13 cellular contexts compared by ENCODE assay signal in the genomic region with DNA sequence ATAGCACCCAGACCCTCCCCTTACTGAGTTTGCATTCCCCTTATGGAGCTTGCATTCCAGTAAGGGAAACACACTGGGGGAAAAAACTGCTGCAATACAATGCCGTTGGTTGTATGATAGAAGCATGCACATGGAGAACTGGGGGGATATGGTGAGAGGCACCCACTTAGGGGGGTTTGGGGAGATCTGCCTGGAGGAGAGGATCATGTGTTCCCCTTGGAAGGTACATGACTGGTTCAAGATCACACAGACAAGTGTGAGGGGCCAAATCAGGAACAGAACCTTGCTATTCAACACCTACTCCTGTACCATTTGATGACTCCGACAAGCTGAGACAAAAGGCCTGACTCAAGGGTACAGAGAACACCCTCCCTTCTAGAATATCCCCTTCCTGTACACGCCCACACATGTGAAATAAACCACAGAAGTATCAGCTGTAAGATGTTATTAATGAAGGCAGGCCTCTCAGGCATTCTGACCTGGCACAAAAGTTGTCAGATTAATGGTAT.
A peak's percentile ranks its signal among the peaks of the same experiment; 100 is the strongest.
DNase-seq lines count a peak whose midpoint lies in the region; ATAC-seq and TF ChIP-seq lines count a peak whose summit lies in the region.
"Had no signal": no experiment of that assay in that cellular context is flagged by ENCODE, and none has a peak within 500 bp of the region (broad histone marks: within the 10 kb centered on the region; RNA-seq: fewer than 3 reads in every experiment).

No MANE protein-coding gene starts in this region.

- peaks cover 7% of the 10 kb centered on the region for H3K4me1 ChIP-seq in foreskin keratinocyte

- no peak overlapping the region for H3K27ac Mint-ChIP-seq in endothelial cell (ENCODE audit: unreplicated experiment)

- DNase-seq in HPDE6-E6E7 (ENCODE audit: extremely low spot score) (peak; percentile 34), foreskin keratinocyte (peak; percentile 45 to 75), SKM-1 treated with dmso at 0.1 percent for 144 hours (lab: John Stamatoyannopoulos, UW; ENCODE audit: unreplicated experiment) (no peak), NCI-H1105 (lab: John Stamatoyannopoulos, UW) (no peak), endothelial cell (ENCODE audit: low spot score) (no peak), NCI-H2107 treated with DMSO at 0.1 percent for 48 hours (lab: John Stamatoyannopoulos, UW; ENCODE audit: unreplicated experiment) (no peak)
- DNase-seq: activated CD8-positive, alpha-beta memory T cell treated with anti-CD3 and anti-CD28 coated beads, Interleukin-2, amount 50 U/mL, for 48 hours; cerebellar nuclear complex; NCI-H2171; small intestine; SW 1271 had no signal

- peaks cover 4% of the 10 kb centered on the region for H3K27me3 Mint-ChIP-seq in endothelial cell (ENCODE audit: unreplicated experiment)

- ATAC-seq in GM18502 (IDR thresholded peaks at IDR 0.05; ENCODE audit: poor library complexity, unreplicated experiment), result peak; percentile 71
- ATAC-seq in GM21390 (IDR thresholded peaks at IDR 0.05; ENCODE audit: unreplicated experiment), result peak; percentile 66
- ATAC-seq in foreskin keratinocyte, result peak; percentile 98

- H3K4me1 Mint-ChIP-seq in endothelial cell (ENCODE audit: unreplicated experiment), result peaks cover 7% of the 10 kb centered on the region

- TF ChIP-seq CTCF in foreskin keratinocyte (conservative IDR thresholded peaks at IDR 0.05), result no peak
- no peak for TF ChIP-seq CTCF in endothelial cell (IDR thresholded peaks at IDR 0.05; ENCODE audit: unreplicated experiment)

- no peaks in the 10 kb centered on the region for H3K27me3 ChIP-seq in foreskin keratinocyte

- H3K27ac ChIP-seq in foreskin keratinocyte, result no peak overlapping the region

- H3K9me3 Mint-ChIP-seq in endothelial cell (ENCODE audit: unreplicated experiment), result no peaks in the 10 kb centered on the region

- H3K4me3 Mint-ChIP-seq in endothelial cell (ENCODE audit: unreplicated experiment), result no peak overlapping the region

- H3K36me3 Mint-ChIP-seq in endothelial cell (ENCODE audit: low read depth, unreplicated experiment), result no peaks in the 10 kb centered on the region

Comparison
In these comparisons a context has a peak if more than half of its experiments do, and no peak if none do; other contexts are left out.
1. DNase-seq: peak in HPDE6-E6E7 (single experiment) and foreskin keratinocyte (2 of 2); none in SKM-1 treated with dmso at 0.1 percent for 144 hours (single experiment), NCI-H1105 (single experiment), endothelial cell (single experiment) and NCI-H2107 treated with DMSO at 0.1 percent for 48 hours (single experiment).
2. Peak in every context shown above with its lines, with median percentiles within 50 percentile points of each other: ATAC-seq.